ENCODE assay signal across 38 cellular contexts in the genomic region with DNA sequence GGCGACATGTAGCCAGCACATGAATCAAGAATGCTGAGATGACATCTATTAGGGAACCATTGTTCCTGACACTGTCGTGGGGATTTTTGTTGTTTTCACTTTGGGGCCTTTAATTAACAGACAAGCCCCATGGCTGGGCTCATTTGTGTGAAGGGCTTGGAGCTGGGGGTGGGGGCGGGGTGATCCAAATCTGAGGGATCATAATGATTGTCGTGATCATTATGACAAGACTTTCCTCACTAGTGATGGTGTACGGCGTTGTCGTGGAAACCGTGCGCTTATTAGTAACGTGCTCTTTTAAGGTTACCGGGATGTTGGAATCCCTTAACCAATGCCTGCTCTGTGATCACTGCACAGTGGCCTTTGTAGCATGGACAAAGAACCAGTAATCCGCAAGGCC. TPM values are rescaled to one million over a fixed set of nuclear protein-coding genes. Genes with fewer than 3 reads are reported as not detected.
"Had no signal": no experiment of that assay in that cellular context is flagged by ENCODE, and none has a peak within 500 bp of the region (broad histone marks: within the 10 kb centered on the region; RNA-seq: fewer than 3 reads in every experiment).

No MANE protein-coding gene starts in this region.

- H3K27ac Mint-ChIP-seq: activated B cell treated with CpG ODN at 0.5 μM for 24 hours; activated CD4-positive, alpha-beta memory T cell treated with anti-CD3 and anti-CD28 coated beads for 36 hours; activated CD4-positive, alpha-beta T cell treated with anti-CD3 and anti-CD28 coated beads, Interleukin-2, amount 10 ng/mL, durations not matched to agents 24 days and 14 days; activated CD8-positive, alpha-beta T cell treated with anti-CD3 and anti-CD28 coated beads for 36 hours; activated naive CD4-positive, alpha-beta T cell treated with anti-CD3 and anti-CD28 coated beads for 36 hours; activated naive CD8-positive, alpha-beta T cell treated with anti-CD3 and anti-CD28 coated beads for 36 hours; activated T-cell treated with anti-CD3 and anti-CD28 coated beads, Interleukin-2, amount 50 U/mL, for 72 hours; activated T-helper 1 cell treated with anti-CD3 and anti-CD28 coated beads, Interleukin-12 subunit alpha, Interleukin-12 subunit beta, Interleukin-2, Interleukin-4 antibody, amounts not matched to agents 30 ng/mL and 10 ng/mL and 1 ng/mL, durations not matched to agents 14 hours and 24 hours and 36 hours; activated T-helper 17 cell treated with anti-CD3 and anti-CD28 coated beads, Interleukin-2, amount 50 U/mL, for 72 hours; T-helper 1 cell treated with Interleukin-12 subunit alpha and Interleukin-12 subunit beta and Interleukin-4 antibody, amounts not matched to agents 30 μg/mL and 1 μg/mL, for 36 hours; T-helper 2 cell treated with Interferon-gamma antibody and Interleukin-4, amounts not matched to agents 5 μg/mL and 100 μg/mL, for 36 hours had no signal

- H3K9me3 Mint-ChIP-seq: activated B cell treated with CpG ODN at 0.5 μM for 24 hours; activated CD4-positive, alpha-beta memory T cell treated with anti-CD3 and anti-CD28 coated beads for 36 hours; activated CD4-positive, alpha-beta T cell treated with anti-CD3 and anti-CD28 coated beads, Interleukin-2, amount 10 ng/mL, durations not matched to agents 24 days and 14 days; activated CD8-positive, alpha-beta T cell treated with anti-CD3 and anti-CD28 coated beads for 36 hours; activated naive CD4-positive, alpha-beta T cell treated with anti-CD3 and anti-CD28 coated beads for 36 hours; activated naive CD4-positive, alpha-beta T cell treated with anti-CD3 and anti-CD28 coated beads, Interleukin-2, amount 50 U/mL, for 72 hours; activated naive CD8-positive, alpha-beta T cell treated with anti-CD3 and anti-CD28 coated beads for 36 hours; activated T-cell treated with anti-CD3 and anti-CD28 coated beads, Interleukin-2, amount 50 U/mL, for 4 hours; activated T-cell treated with anti-CD3 and anti-CD28 coated beads, Interleukin-2, amount 50 U/mL, for 72 hours; activated T-helper 1 cell treated with anti-CD3 and anti-CD28 coated beads, Interleukin-12 subunit alpha, Interleukin-12 subunit beta, Interleukin-2, Interleukin-4 antibody, amounts not matched to agents 30 ng/mL and 10 ng/mL and 1 ng/mL, durations not matched to agents 14 hours and 24 hours and 36 hours; activated T-helper 17 cell treated with anti-CD3 and anti-CD28 coated beads, Interleukin-2, amount 50 U/mL, for 72 hours; T-helper 1 cell treated with Interleukin-12 subunit alpha and Interleukin-12 subunit beta and Interleukin-4 antibody, amounts not matched to agents 30 μg/mL and 1 μg/mL, for 36 hours; T-helper 2 cell treated with Interferon-gamma antibody and Interleukin-4, amounts not matched to agents 5 μg/mL and 100 μg/mL, for 36 hours had no signal

- DNase-seq: activated B cell treated with CpG ODN at 0.5 μM for 24 hours; activated CD4-positive, alpha-beta memory T cell treated with anti-CD3 and anti-CD28 coated beads for 36 hours; activated CD4-positive, alpha-beta T cell treated with anti-CD3 and anti-CD28 coated beads for 4 hours; activated CD4-positive, alpha-beta T cell treated with anti-CD3 and anti-CD28 coated beads, Interleukin-2, amount 10 ng/mL, durations not matched to agents 24 days and 14 days; activated CD4-positive, alpha-beta T cell treated with anti-CD3 and anti-CD28 coated beads, Interleukin-2, amount 50 U/mL, for 1 hour; activated CD4-positive, alpha-beta T cell treated with anti-CD3 and anti-CD28 coated beads, Interleukin-2, amount 50 U/mL, for 4 hours; activated CD4-positive, CD25-positive, alpha-beta regulatory T cell treated with anti-CD3 and anti-CD28 coated beads, Interleukin-2, amount 50 U/mL, for 72 hours; activated CD8-positive, alpha-beta memory T cell treated with anti-CD3 and anti-CD28 coated beads, Interleukin-2, amount 50 U/mL, for 4 hours; activated CD8-positive, alpha-beta T cell treated with anti-CD3 and anti-CD28 coated beads for 36 hours; activated effector memory CD4-positive, alpha-beta T cell treated with anti-CD3 and anti-CD28 coated beads, Interleukin-2, amount 50 U/mL, for 16 hours; activated gamma-delta T cell treated with Interleukin-2 at 50 U/mL for 16 hours; activated naive CD4-positive, alpha-beta T cell; activated naive CD4-positive, alpha-beta T cell treated with anti-CD3 and anti-CD28 coated beads for 36 hours; activated naive CD4-positive, alpha-beta T cell treated with anti-CD3 and anti-CD28 coated beads, Interleukin-2, amount 50 U/mL, for 16 hours; activated naive CD8-positive, alpha-beta T cell treated with anti-CD3 and anti-CD28 coated beads for 36 hours; activated T-cell treated with anti-CD3 and anti-CD28 coated beads for 4 hours; activated T-cell treated with anti-CD3 and anti-CD28 coated beads, Interleukin-2, amount 50 U/mL, for 1 hour; activated T-cell treated with anti-CD3 and anti-CD28 coated beads, Interleukin-2, amount 50 U/mL, for 4 hours; activated T-cell treated with anti-CD3 and anti-CD28 coated beads, Interleukin-2, amount 50 U/mL, for 72 hours; adrenal gland; amniotic stem cell; aorta; body of pancreas; brain microvascular endothelial cell; central memory CD4-positive, alpha-beta T cell; T-helper 1 cell; T-helper 2 cell; T-helper 9 cell had no signal

- H3K9me3 ChIP-seq: adrenal gland, body of pancreas, breast epithelium had no signal

- H3K36me3 Mint-ChIP-seq: activated CD4-positive, alpha-beta memory T cell treated with anti-CD3 and anti-CD28 coated beads for 36 hours; activated naive CD4-positive, alpha-beta T cell treated with anti-CD3 and anti-CD28 coated beads, Interleukin-2, amount 50 U/mL, for 72 hours; activated naive CD8-positive, alpha-beta T cell treated with anti-CD3 and anti-CD28 coated beads for 36 hours had no signal

- H3K27ac ChIP-seq: adrenal gland, body of pancreas, brain microvascular endothelial cell, breast epithelium, VCaP had no signal

- H3K4me3 Mint-ChIP-seq: activated B cell treated with CpG ODN at 0.5 μM for 24 hours; activated CD4-positive, alpha-beta memory T cell treated with anti-CD3 and anti-CD28 coated beads for 36 hours; activated CD4-positive, alpha-beta T cell treated with anti-CD3 and anti-CD28 coated beads, Interleukin-2, amount 10 ng/mL, durations not matched to agents 24 days and 14 days; activated CD8-positive, alpha-beta T cell treated with anti-CD3 and anti-CD28 coated beads for 36 hours; activated naive CD4-positive, alpha-beta T cell treated with anti-CD3 and anti-CD28 coated beads for 36 hours; activated naive CD8-positive, alpha-beta T cell treated with anti-CD3 and anti-CD28 coated beads for 36 hours; activated T-cell treated with anti-CD3 and anti-CD28 coated beads, Interleukin-2, amount 50 U/mL, for 4 hours; activated T-cell treated with anti-CD3 and anti-CD28 coated beads, Interleukin-2, amount 50 U/mL, for 72 hours; activated T-helper 1 cell treated with anti-CD3 and anti-CD28 coated beads, Interleukin-12 subunit alpha, Interleukin-12 subunit beta, Interleukin-2, Interleukin-4 antibody, amounts not matched to agents 30 ng/mL and 10 ng/mL and 1 ng/mL, durations not matched to agents 14 hours and 24 hours and 36 hours; activated T-helper 17 cell treated with anti-CD3 and anti-CD28 coated beads, Interleukin-2, amount 50 U/mL, for 72 hours; T-helper 1 cell treated with Interleukin-12 subunit alpha and Interleukin-12 subunit beta and Interleukin-4 antibody, amounts not matched to agents 30 μg/mL and 1 μg/mL, for 36 hours; T-helper 2 cell treated with Interferon-gamma antibody and Interleukin-4, amounts not matched to agents 5 μg/mL and 100 μg/mL, for 36 hours had no signal

- H3K4me1 Mint-ChIP-seq: activated B cell treated with CpG ODN at 0.5 μM for 24 hours; activated CD4-positive, alpha-beta T cell treated with anti-CD3 and anti-CD28 coated beads, Interleukin-2, amount 10 ng/mL, durations not matched to agents 24 days and 14 days; activated naive CD8-positive, alpha-beta T cell treated with anti-CD3 and anti-CD28 coated beads for 36 hours; activated T-helper 17 cell treated with anti-CD3 and anti-CD28 coated beads, Interleukin-2, amount 50 U/mL, for 72 hours had no signal

- H3K4me1 ChIP-seq: adrenal gland, body of pancreas, breast epithelium had no signal

- H3K27me3 ChIP-seq: body of pancreas, brain microvascular endothelial cell had no signal

- H3K36me3 ChIP-seq: adrenal gland, brain microvascular endothelial cell, breast epithelium had no signal

- H3K4me3 ChIP-seq: adrenal gland, body of pancreas, breast epithelium had no signal

RNA-seq across cellular contexts. Expression of a gene that starts 18.6 kb away (rescaled TPM):
- total RNA-seq: activated B cell treated with CpG ODN at 0.5 μM for 24 hours; activated CD4-positive, alpha-beta memory T cell treated with anti-CD3 and anti-CD28 coated beads for 36 hours; activated CD4-positive, alpha-beta T cell treated with anti-CD3 and anti-CD28 coated beads, Interleukin-2, amount 10 ng/mL, durations not matched to agents 24 days and 14 days; activated CD8-positive, alpha-beta memory T cell treated with anti-CD3 and anti-CD28 coated beads for 36 hours; activated CD8-positive, alpha-beta T cell treated with anti-CD3 and anti-CD28 coated beads for 36 hours; activated naive CD4-positive, alpha-beta T cell treated with anti-CD3 and anti-CD28 coated beads for 36 hours; activated naive CD4-positive, alpha-beta T cell treated with anti-CD3 and anti-CD28 coated beads, Interleukin-2, amount 50 U/mL, for 72 hours; activated naive CD8-positive, alpha-beta T cell treated with anti-CD3 and anti-CD28 coated beads for 36 hours; activated T-cell treated with anti-CD3 and anti-CD28 coated beads, Interleukin-2, amount 50 U/mL, for 4 hours; activated T-cell treated with anti-CD3 and anti-CD28 coated beads, Interleukin-2, amount 50 U/mL, for 72 hours; activated T-helper 1 cell treated with anti-CD3 and anti-CD28 coated beads, Interleukin-12 subunit alpha, Interleukin-12 subunit beta, Interleukin-2, Interleukin-4 antibody, amounts not matched to agents 30 ng/mL and 10 ng/mL and 1 ng/mL, durations not matched to agents 14 hours and 24 hours and 36 hours; activated T-helper 17 cell treated with anti-CD3 and anti-CD28 coated beads, Interleukin-2, amount 50 U/mL, for 72 hours; adrenal gland; aorta; astrocyte; body of pancreas; breast epithelium; cardiac septum had no signal
- polyA plus RNA-seq: adrenal gland, aorta had no signal
